16 cellular contexts compared by ENCODE assay signal in the genomic region with DNA sequence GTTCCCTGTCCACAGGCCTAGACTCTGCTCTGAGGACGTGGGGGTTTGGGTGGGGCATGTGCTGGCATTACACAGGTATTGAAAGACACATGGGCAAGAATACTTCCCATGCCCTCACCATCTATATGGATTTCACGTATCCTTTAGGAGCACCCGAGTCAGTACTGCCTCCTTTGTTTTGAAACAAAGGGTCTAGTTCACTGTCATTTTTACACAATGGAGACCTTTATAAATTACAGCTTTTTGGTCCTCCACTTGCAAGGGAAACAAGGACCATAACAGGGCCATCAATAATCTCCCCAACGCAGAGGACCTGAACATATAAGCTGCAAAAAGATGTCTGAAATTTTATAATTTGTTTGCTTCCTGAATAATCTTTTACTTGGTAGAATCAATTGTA. TPM values are rescaled to one million over a fixed set of nuclear protein-coding genes. Genes with fewer than 3 reads are reported as not detected.
A peak's percentile ranks its signal among the peaks of the same experiment; 100 is the strongest.
DNase-seq lines count a peak whose midpoint lies in the region; ATAC-seq and TF ChIP-seq lines count a peak whose summit lies in the region.
"Had no signal": no experiment of that assay in that cellular context is flagged by ENCODE, and none has a peak within 500 bp of the region (broad histone marks: within the 10 kb centered on the region; RNA-seq: fewer than 3 reads in every experiment).

No MANE protein-coding gene starts in this region.

- H3K79me1 ChIP-seq in mesendoderm (ENCODE audit: low read length), result no peaks in the 10 kb centered on the region

- H3K9ac ChIP-seq in mesendoderm (ENCODE audit: low read length), result no peak overlapping the region

- no peak overlapping the region for H3K18ac ChIP-seq in mesendoderm (ENCODE audit: low read length)

- H3K9me3 ChIP-seq in mucosa of descending colon (no peaks in the 10 kb centered on the region), upper lobe of right lung (no peaks in the 10 kb centered on the region)

- no CpG with 5 or more reads among the region's 4 CpGs for WGBS in mesendoderm (ENCODE audit: extremely low coverage, insufficient coverage, low lambda C conversion rate)

- peak overlapping the region; percentile 85 for H3K4ac ChIP-seq in mesendoderm (ENCODE audit: low read depth, low read length)

- H4K8ac ChIP-seq in mesendoderm (ENCODE audit: low read depth, low read length), result no peak overlapping the region

- H2BK15ac ChIP-seq in mesendoderm (replicated peaks; ENCODE audit: low read depth), result no peak overlapping the region

- H3K79me2 ChIP-seq in mesendoderm (ENCODE audit: control insufficient read depth, insufficient read depth, low read length), result no peaks in the 10 kb centered on the region

- H4K5ac ChIP-seq in mesendoderm (ENCODE audit: low read length), result no peak overlapping the region

- peak overlapping the region; percentile 36 for H3K23ac ChIP-seq in mesendoderm (ENCODE audit: low read length)

- H3K36me3 ChIP-seq in mesendoderm (ENCODE audit: control insufficient read depth, insufficient read depth, low read length) (no peaks in the 10 kb centered on the region), mucosa of descending colon (ENCODE audit: low read depth) (no peaks in the 10 kb centered on the region), upper lobe of right lung (no peaks in the 10 kb centered on the region)

- H3K27me3 ChIP-seq in dorsolateral prefrontal cortex (peaks cover 0 to 3% (median 0%) of the 10 kb centered on the region in 45 donors), mesendoderm (ENCODE audit: insufficient read depth, low read length, poor library complexity) (no peaks in the 10 kb centered on the region), upper lobe of right lung (no peaks in the 10 kb centered on the region)

- peaks cover 6% of the 10 kb centered on the region for H3K4me1 ChIP-seq in mesendoderm (ENCODE audit: control insufficient read depth, low read depth, low read length)
- no peaks in the 10 kb centered on the region for H3K4me1 ChIP-seq in mucosa of descending colon (ENCODE audit: low read depth)
- H3K4me1 ChIP-seq in upper lobe of right lung, result no peaks in the 10 kb centered on the region

- no peak for ATAC-seq in mucosa of descending colon
- ATAC-seq in upper lobe of right lung, result no peak
- ATAC-seq: CD8-positive, alpha-beta T cell had no signal

- H2AK5ac ChIP-seq in mesendoderm (ENCODE audit: low read length), result no peak overlapping the region

- peak overlapping the region; percentile 2 for H3K56ac ChIP-seq in mesendoderm (ENCODE audit: low read length)

- no peak overlapping the region for H3K4me2 ChIP-seq in mesendoderm (ENCODE audit: low read length)

- peak overlapping the region; percentile 49 for H3K27ac ChIP-seq in angular gyrus (ENCODE audit: low read depth, low read length)
- H3K27ac ChIP-seq in dorsolateral prefrontal cortex, result peak overlapping the region in 50 of 59 donors; percentile 4 to 90 (median 62)
- H3K27ac ChIP-seq in mesendoderm (ENCODE audit: low read depth, low read length), result no peak overlapping the region
- H3K27ac ChIP-seq in substantia nigra (ENCODE audit: low read depth, low read length, poor library complexity, severe bottlenecking), result peak overlapping the region; percentile 71
- H3K27ac ChIP-seq in upper lobe of right lung, result no peak overlapping the region

- peak overlapping the region in 1 of 59 donors; percentile 15 for H3K4me3 ChIP-seq in dorsolateral prefrontal cortex
- no peak overlapping the region for H3K4me3 ChIP-seq in mesendoderm (ENCODE audit: low read length)
- H3K4me3 ChIP-seq in mucosa of descending colon, result no peak overlapping the region
- no peak overlapping the region for H3K4me3 ChIP-seq in upper lobe of right lung

- intact Hi-C loops in dorsolateral prefrontal cortex (cut with DNase I), result loop anchor here in 1 of 2 donors (10.0 kb wide), 1 partner anchor 87 kb away; no protein-coding TSS in a partner anchor
- intact Hi-C loops in mucosa of descending colon (cut with DNase I, micrococcal nuclease), result no loop called here
- intact Hi-C loops in upper lobe of right lung (cut with DNase I), result no loop called here

- DNase-seq in dorsolateral prefrontal cortex (no peak), mesendoderm (no peak), substantia nigra (lab: John Stamatoyannopoulos, UW) (peak in 7 of 49 donors; percentile 6 to 38 (median 16)), mucosa of descending colon (no peak), NCI-H187 (lab: John Stamatoyannopoulos, UW) (no peak), upper lobe of right lung (no peak)
- DNase-seq: CD8-positive, alpha-beta T cell; COR-L47; DMS153; DMS79 treated with DMSO at 0.1 percent for 48 hours; EL; GOT3; H9 had no signal

- TF ChIP-seq CTCF in dorsolateral prefrontal cortex (IDR thresholded peaks at IDR 0.05 in 54 of 56, conservative IDR thresholded peaks at IDR 0.05 in 2 of 56; ENCODE audit: low read depth in 1 of 56, partially characterized antibody in 56 of 56) (no peak), mucosa of descending colon (IDR thresholded peaks at IDR 0.05) (no peak), upper lobe of right lung (IDR thresholded peaks at IDR 0.05) (no peak)

- H2BK5ac ChIP-seq in mesendoderm (ENCODE audit: low read length), result no peak overlapping the region

- H2BK120ac ChIP-seq in mesendoderm (ENCODE audit: low read depth, low read length), result no peak overlapping the region

RNA-seq across cellular contexts. Expression of gene CRHBP, which starts 24.9 kb away (rescaled TPM):
- total RNA-seq in dorsolateral prefrontal cortex, result 10 to 100 TPM in 49 of 120 experiments, 1 to 10 TPM in 70, under 1 TPM in 1; 0.63 to 20.6 (median 9.0) TPM
- polyA plus RNA-seq in mesendoderm (2013, experiment 1 of 2), result 0.24 TPM
- 0.21 TPM for polyA plus RNA-seq in mesendoderm (2013, experiment 2 of 2)
- total RNA-seq in mucosa of descending colon, result under 1 TPM in 2 of 3 donors, not detected in 1; 0.57 to 0.84 TPM
- 0.26 TPM for total RNA-seq in upper lobe of right lung
- total RNA-seq: CD8-positive, alpha-beta T cell; H9 had no signal
- polyA plus RNA-seq: BJ, CD14-positive monocyte had no signal

Comparison
In these comparisons a context has a peak if more than half of its experiments do, and no peak if none do; other contexts are left out.
1. H3K27ac ChIP-seq: peak in angular gyrus (single experiment), dorsolateral prefrontal cortex (50 of 59) and substantia nigra (single experiment); none in mesendoderm (single experiment) and upper lobe of right lung (single experiment).